ENCODE assay signal across 8 cellular contexts in the genomic region with DNA sequence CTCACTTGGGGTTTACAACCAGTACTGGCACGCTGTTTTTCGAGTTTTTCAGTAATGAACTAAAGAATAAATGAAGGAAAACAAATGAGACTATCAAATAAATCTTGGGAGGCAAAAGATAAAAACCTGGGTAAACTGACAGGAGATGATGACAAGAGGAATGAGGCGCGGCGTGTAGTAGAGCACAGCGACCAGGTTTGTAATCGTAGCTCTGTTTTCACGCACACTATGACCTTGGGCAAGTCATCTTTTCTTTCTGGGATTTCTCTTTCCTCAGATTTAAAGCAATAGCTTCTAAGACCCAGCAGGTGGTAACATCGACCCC. TPM values are rescaled to one million over a fixed set of nuclear protein-coding genes. Genes with fewer than 3 reads are reported as not detected.
DNase-seq lines count a peak whose midpoint lies in the region; ATAC-seq, FAIRE-seq and TF ChIP-seq lines count a peak whose summit lies in the region.

No MANE protein-coding gene starts in this region.

- peak overlapping the region; percentile 97 for H3K4me3 ChIP-seq in astrocyte (ENCODE audit: insufficient read depth, low read depth, low read length)
- H3K4me3 ChIP-seq in HepG2 (replicated peaks in 1 of 3; ENCODE audit: insufficient read depth in 1 of 3, low read depth in 2 of 3, low read length in 3 of 3), result peak overlapping the region; percentile 86 to 97 (median 94)
- peak overlapping the region; percentile 91 for H3K4me3 ChIP-seq in thoracic aorta

- H3K9me3 ChIP-seq in astrocyte (ENCODE audit: insufficient read depth, low read depth, low read length), result no peaks in the 10 kb centered on the region
- H3K9me3 ChIP-seq in HepG2 (ENCODE audit: low read length), result no peaks in the 10 kb centered on the region
- H3K9me3 ChIP-seq in thoracic aorta, result no peaks in the 10 kb centered on the region

- FAIRE-seq in astrocyte (lab: Jason Lieb, UNC) (no peak), HepG2 (lab: Jason Lieb, UNC) (no peak)

- TSS peak; percentile 82 for BruUV-seq in HepG2 (replicated peaks; lab: Mats Ljungman, UMichigan)

- H3K79me2 ChIP-seq in astrocyte (ENCODE audit: insufficient read depth, low read length) (peaks cover 17% of the 10 kb centered on the region), HepG2 (ENCODE audit: insufficient read depth, low read length) (peaks cover 17% of the 10 kb centered on the region)

- CTCF ChIA-PET in activated CD8-positive, alpha-beta memory T cell treated with anti-CD3 and anti-CD28 coated beads, Interleukin-2, amount 10 ng/mL, durations not matched to agents 7 days and 5 days (lab: Charles Lee), result interaction anchor here (0.9 to 3.1 kb wide), 2 partner anchors 17 to 828 kb away, joined by 4 to 12 read pairs; no protein-coding TSS in a partner anchor
- CTCF ChIA-PET in HepG2 (lab: Yijun Ruan, JAX; ENCODE audit: low intra/inter-chr PET ratio, low total read pairs), result no interaction called here

- H3K4me3 Mint-ChIP-seq in activated CD8-positive, alpha-beta memory T cell treated with anti-CD3 and anti-CD28 coated beads, Interleukin-2, amount 10 ng/mL, durations not matched to agents 7 days and 5 days, result peak overlapping the region; percentile 97
- peak overlapping the region; percentile 99 for H3K4me3 Mint-ChIP-seq in astrocyte (ENCODE audit: unreplicated experiment)

- TF ChIP-seq RAD21 in HepG2 (CRISPR knock-in tag; IDR thresholded peaks at IDR 0.05), result no peak

- H3K4me2 ChIP-seq in astrocyte (ENCODE audit: low read length), result peak overlapping the region; percentile 99
- H3K4me2 ChIP-seq in HepG2 (ENCODE audit: low read depth, low read length), result peak overlapping the region; percentile 93

- no peak for TF ChIP-seq CTCF in astrocyte (IDR thresholded peaks at IDR 0.05; ENCODE audit: insufficient read depth, low read depth, low read length)
- TF ChIP-seq CTCF in HepG2 (CRISPR knock-in tag; IDR thresholded peaks at IDR 0.05), result no peak
- TF ChIP-seq CTCF in thoracic aorta (IDR thresholded peaks at IDR 0.05), result no peak

- DNase-seq in activated CD8-positive, alpha-beta memory T cell treated with anti-CD3 and anti-CD28 coated beads, Interleukin-2, amount 10 ng/mL, durations not matched to agents 7 days and 5 days, result no peak
- DNase-seq in activated CD8-positive, alpha-beta memory T cell treated with anti-CD3 and anti-CD28 coated beads for 24 hours, result no peak
- DNase-seq in astrocyte (ENCODE audit: low read depth) (no peak), HepG2 (ENCODE audit: low spot score) (no peak), thoracic aorta (ENCODE audit: low spot score) (no peak), glomerular visceral epithelial cell (ENCODE audit: extremely low spot score) (no peak)
- DNase-seq in stimulated activated CD4-positive, alpha-beta T cell treated with anti-CD3 and anti-CD28 coated beads, Interleukin-15, amount 100 ng/mL, for 24 hours, result no peak

- in situ Hi-C loops in HepG2 (cut with HindIII; ENCODE audit: extremely low pct_ligation_motif_present, low pct_unique_long_range_greater_than_20kb), result loop anchor here (10.0 kb wide), 1 partner anchor 236 kb away; no protein-coding TSS in a partner anchor

- POLR2A ChIA-PET in HepG2 (lab: Yijun Ruan, JAX), result interaction anchor here (0.8 to 0.9 kb wide), 2 partner anchors 19 to 151 kb away, joined by 3 to 4 read pairs; partner anchors contain the start of gene SLC25A15

- peak overlapping the region; percentile 91 for H3K27ac ChIP-seq in astrocyte (ENCODE audit: low read depth, low read length)
- H3K27ac ChIP-seq in HepG2 (ENCODE audit: extremely low read length, insufficient read depth, low read length), result peak overlapping the region; percentile 74
- peak overlapping the region; percentile 75 to 77 for H3K27ac ChIP-seq in thoracic aorta

- no peaks in the 10 kb centered on the region for H4K20me1 ChIP-seq in astrocyte (ENCODE audit: insufficient read depth, low read length)
- H4K20me1 ChIP-seq in HepG2 (ENCODE audit: insufficient read depth, low read length), result no peaks in the 10 kb centered on the region

- peak overlapping the region; percentile 98 for H2AFZ ChIP-seq in astrocyte (ENCODE audit: low read depth, low read length)
- peak overlapping the region; percentile 61 for H2AFZ ChIP-seq in HepG2 (ENCODE audit: low read length)

- H3K27ac Mint-ChIP-seq in activated CD8-positive, alpha-beta memory T cell treated with anti-CD3 and anti-CD28 coated beads, Interleukin-2, amount 10 ng/mL, durations not matched to agents 7 days and 5 days, result peak overlapping the region; percentile 96
- H3K27ac Mint-ChIP-seq in astrocyte (ENCODE audit: unreplicated experiment), result peak overlapping the region; percentile 98

- no peak for ATAC-seq in activated CD8-positive, alpha-beta memory T cell treated with anti-CD3 and anti-CD28 coated beads, Interleukin-2, amount 10 ng/mL, durations not matched to agents 7 days and 5 days
- ATAC-seq in HepG2 (no peak), thoracic aorta (ENCODE audit: insufficient number of reproducible peaks, low FRiP score, low read depth) (no peak), GM21576 (IDR thresholded peaks at IDR 0.05; ENCODE audit: unreplicated experiment) (no peak)

- H3K27me3 ChIP-seq in astrocyte (ENCODE audit: insufficient read depth, low read length), result no peaks in the 10 kb centered on the region
- H3K27me3 ChIP-seq in HepG2 (ENCODE audit: control insufficient read depth in 1 of 2, insufficient read depth in 2 of 2, low read length in 2 of 2), result no peaks in the 10 kb centered on the region; a peak in 1 of 5 replicates
- H3K27me3 ChIP-seq in thoracic aorta (replicated peaks; ENCODE audit: insufficient read depth), result no peaks in the 10 kb centered on the region

- peaks cover 6% of the 10 kb centered on the region for H3K4me1 ChIP-seq in astrocyte (ENCODE audit: insufficient read depth, low read length)
- H3K4me1 ChIP-seq in HepG2 (ENCODE audit: insufficient read depth, low read length), result peaks cover 48% of the 10 kb centered on the region
- H3K4me1 ChIP-seq in thoracic aorta (ENCODE audit: control insufficient read depth in 1 of 2, low read depth in 2 of 2), result peaks cover 10 to 11% of the 10 kb centered on the region in 2 donors

- H3K9me3 Mint-ChIP-seq in activated CD8-positive, alpha-beta memory T cell treated with anti-CD3 and anti-CD28 coated beads, Interleukin-2, amount 10 ng/mL, durations not matched to agents 7 days and 5 days (ENCODE audit: low read depth), result no peaks in the 10 kb centered on the region
- H3K9me3 Mint-ChIP-seq in astrocyte (ENCODE audit: unreplicated experiment), result no peaks in the 10 kb centered on the region

- TF ChIP-seq EP300 in HepG2 (IDR thresholded peaks at IDR 0.05; ENCODE audit: low read depth in 2 of 2, low read length in 2 of 2) (no peak), HepG2 (CRISPR knock-in tag; IDR thresholded peaks at IDR 0.05; ENCODE audit: borderline replicate concordance) (no peak)

- intact Hi-C loops in HepG2 (cut with micrococcal nuclease; ENCODE audit: unreplicated experiment), result loop anchor here (2.0 to 5.0 kb wide), 2 partner anchors 16 to 103 kb away; partner anchors contain the start of gene FOXO1

- H3K9ac ChIP-seq in astrocyte (ENCODE audit: low read length) (peak overlapping the region; percentile 96), HepG2 (ENCODE audit: insufficient read depth, low read depth, low read length) (peak overlapping the region; percentile 92)

- WGBS in HepG2 (ENCODE audit: low lambda C conversion rate), result 1% methylated on average over 9 of the region's 9 CpGs

- peaks cover 4% of the 10 kb centered on the region for H3K36me3 Mint-ChIP-seq in activated CD8-positive, alpha-beta memory T cell treated with anti-CD3 and anti-CD28 coated beads, Interleukin-2, amount 10 ng/mL, durations not matched to agents 7 days and 5 days
- H3K36me3 Mint-ChIP-seq in astrocyte (ENCODE audit: low read depth, unreplicated experiment), result no peaks in the 10 kb centered on the region

- H3K4me1 Mint-ChIP-seq in activated CD8-positive, alpha-beta memory T cell treated with anti-CD3 and anti-CD28 coated beads, Interleukin-2, amount 10 ng/mL, durations not matched to agents 7 days and 5 days, result peaks cover 32% of the 10 kb centered on the region
- H3K4me1 Mint-ChIP-seq in astrocyte (ENCODE audit: low read depth, unreplicated experiment), result peaks cover 3% of the 10 kb centered on the region

- no peaks in the 10 kb centered on the region for H3K27me3 Mint-ChIP-seq in activated CD8-positive, alpha-beta memory T cell treated with anti-CD3 and anti-CD28 coated beads, Interleukin-2, amount 10 ng/mL, durations not matched to agents 7 days and 5 days
- no peaks in the 10 kb centered on the region for H3K27me3 Mint-ChIP-seq in astrocyte (ENCODE audit: low read depth, unreplicated experiment)

- TF ChIP-seq POLR2A in HepG2 (IDR thresholded peaks at IDR 0.05; ENCODE audit: insufficient read depth in 1 of 2, low read depth in 2 of 2, low read length in 2 of 2), result no peak

- H3K36me3 ChIP-seq in astrocyte (ENCODE audit: insufficient read depth, low read length) (no peaks in the 10 kb centered on the region), HepG2 (replicated peaks in 1 of 2; ENCODE audit: control insufficient read depth in 1 of 2, insufficient read depth in 2 of 2, low read length in 2 of 2) (peaks cover 0 to 12% of the 10 kb centered on the region in 2 experiments; a peak in 2 of 5 replicates), thoracic aorta (peaks cover 3% of the 10 kb centered on the region)

RNA-seq across cellular contexts. Expression of gene MRPS31, which starts 0.4 kb away (rescaled TPM):
- total RNA-seq in activated CD8-positive, alpha-beta memory T cell treated with anti-CD3 and anti-CD28 coated beads, Interleukin-2, amount 10 ng/mL, durations not matched to agents 7 days and 5 days, result 10 to 100 TPM; 35.0 to 37.1 TPM
- total RNA-seq in astrocyte (15.1 and 17.0 TPM in 2 replicates), HepG2 (2016; rRNA removed; fragmentation: Illumina TruSeq; extraction: Trizol) (34.1 and 43.5 TPM in 2 replicates), thoracic aorta (10 to 100 TPM; 11.4 to 13.7 TPM)
- total RNA-seq in HepG2 (2016; cell fraction: cytosol; rRNA removed; fragmentation: Illumina TruSeq; extraction: Trizol; ENCODE audit: low read depth), result 16.8 and 19.4 TPM in 2 replicates
- 33.0 and 40.4 TPM in 2 replicates for total RNA-seq in HepG2 (2016; cell fraction: insoluble cytoplasmic fraction; rRNA removed; fragmentation: Illumina TruSeq; extraction: Trizol)
- 18.7 and 19.6 TPM in 2 replicates for total RNA-seq in HepG2 (2016; cell fraction: membrane; rRNA removed; fragmentation: Illumina TruSeq; extraction: Trizol)
- total RNA-seq in HepG2 (2016; cell fraction: nucleus; rRNA removed; fragmentation: Illumina TruSeq; extraction: Trizol), result 23.7 and 27.9 TPM in 2 replicates
- polyA plus RNA-seq in HepG2 (2011; rRNA removed), result 20.4 and 23.7 TPM in 2 replicates
- polyA plus RNA-seq in HepG2 (2011; cell fraction: cytosol; rRNA removed), result 11.8 and 14.3 TPM in 2 replicates
- polyA plus RNA-seq in HepG2 (2011; cell fraction: nucleus; rRNA removed), result 13.6 and 19.3 TPM in 2 replicates
- polyA plus RNA-seq in HepG2 (2012), result 20.1 and 23.9 TPM in 2 replicates
- polyA plus RNA-seq in HepG2 (2016; cell fraction: cytosol; fragmentation: Illumina TruSeq; extraction: Trizol; ENCODE audit: low read depth), result 15.7 and 16.2 TPM in 2 replicates
- 41.7 and 42.1 TPM in 2 replicates for polyA plus RNA-seq in HepG2 (2016; cell fraction: insoluble cytoplasmic fraction; fragmentation: Illumina TruSeq; extraction: Trizol; ENCODE audit: low read depth)
- polyA plus RNA-seq in HepG2 (2016; cell fraction: membrane; fragmentation: Illumina TruSeq; extraction: Trizol; ENCODE audit: low read depth), result 14.6 and 14.8 TPM in 2 replicates
- polyA plus RNA-seq in HepG2 (2016; cell fraction: nucleus; fragmentation: Illumina TruSeq; extraction: Trizol; ENCODE audit: insufficient read depth, low read depth), result 33.3 and 34.6 TPM in 2 replicates
- 4.6 and 5.6 TPM in 2 replicates for polyA minus RNA-seq in HepG2 (2011; rRNA and poly(A)+ RNA removed; ENCODE audit: low replicate concordance)
- 6.1 and 9.2 TPM in 2 replicates for polyA minus RNA-seq in HepG2 (2011; cell fraction: cytosol; rRNA and poly(A)+ RNA removed)
- 23.2 and 39.9 TPM in 2 replicates for polyA minus RNA-seq in HepG2 (2011; cell fraction: nucleus; rRNA and poly(A)+ RNA removed)

RNA-seq across cellular contexts. Expression of gene SLC25A15, which starts 18.8 kb away (rescaled TPM):
- total RNA-seq in activated CD8-positive, alpha-beta memory T cell treated with anti-CD3 and anti-CD28 coated beads, Interleukin-2, amount 10 ng/mL, durations not matched to agents 7 days and 5 days, result 10 to 100 TPM; 11.2 to 14.5 TPM
- total RNA-seq in astrocyte (11.7 and 12.2 TPM in 2 replicates), HepG2 (2016; rRNA removed; fragmentation: Illumina TruSeq; extraction: Trizol) (39.1 and 47.6 TPM in 2 replicates), thoracic aorta (10 to 100 TPM in 1 of 2 donors, 1 to 10 TPM in 1; 7.7 to 12.6 TPM)
- 22.0 and 24.4 TPM in 2 replicates for total RNA-seq in HepG2 (2016; cell fraction: cytosol; rRNA removed; fragmentation: Illumina TruSeq; extraction: Trizol; ENCODE audit: low read depth)
- total RNA-seq in HepG2 (2016; cell fraction: insoluble cytoplasmic fraction; rRNA removed; fragmentation: Illumina TruSeq; extraction: Trizol), result 42.6 and 49.3 TPM in 2 replicates
- total RNA-seq in HepG2 (2016; cell fraction: membrane; rRNA removed; fragmentation: Illumina TruSeq; extraction: Trizol), result 48.8 and 50.6 TPM in 2 replicates
- total RNA-seq in HepG2 (2016; cell fraction: nucleus; rRNA removed; fragmentation: Illumina TruSeq; extraction: Trizol), result 23.6 and 26.4 TPM in 2 replicates
- 16.7 and 17.3 TPM in 2 replicates for polyA plus RNA-seq in HepG2 (2011; rRNA removed)
- polyA plus RNA-seq in HepG2 (2011; cell fraction: cytosol; rRNA removed), result 18.4 TPM in 2 replicates
- polyA plus RNA-seq in HepG2 (2011; cell fraction: nucleus; rRNA removed), result 13.4 and 16.0 TPM in 2 replicates
- 15.2 and 20.8 TPM in 2 replicates for polyA plus RNA-seq in HepG2 (2012)
- polyA plus RNA-seq in HepG2 (2016; cell fraction: cytosol; fragmentation: Illumina TruSeq; extraction: Trizol; ENCODE audit: low read depth), result 16.9 and 21.3 TPM in 2 replicates
- 29.3 and 33.6 TPM in 2 replicates for polyA plus RNA-seq in HepG2 (2016; cell fraction: insoluble cytoplasmic fraction; fragmentation: Illumina TruSeq; extraction: Trizol; ENCODE audit: low read depth)
- 26.5 and 28.3 TPM in 2 replicates for polyA plus RNA-seq in HepG2 (2016; cell fraction: membrane; fragmentation: Illumina TruSeq; extraction: Trizol; ENCODE audit: low read depth)
- 21.7 and 25.2 TPM in 2 replicates for polyA plus RNA-seq in HepG2 (2016; cell fraction: nucleus; fragmentation: Illumina TruSeq; extraction: Trizol; ENCODE audit: insufficient read depth, low read depth)
- 51.4 and 76.4 TPM in 2 replicates for polyA minus RNA-seq in HepG2 (2011; rRNA and poly(A)+ RNA removed; ENCODE audit: low replicate concordance)
- 18.8 and 20.9 TPM in 2 replicates for polyA minus RNA-seq in HepG2 (2011; cell fraction: cytosol; rRNA and poly(A)+ RNA removed)
- 15.6 and 18.8 TPM in 2 replicates for polyA minus RNA-seq in HepG2 (2011; cell fraction: nucleus; rRNA and poly(A)+ RNA removed)
